In the genomic region with DNA sequence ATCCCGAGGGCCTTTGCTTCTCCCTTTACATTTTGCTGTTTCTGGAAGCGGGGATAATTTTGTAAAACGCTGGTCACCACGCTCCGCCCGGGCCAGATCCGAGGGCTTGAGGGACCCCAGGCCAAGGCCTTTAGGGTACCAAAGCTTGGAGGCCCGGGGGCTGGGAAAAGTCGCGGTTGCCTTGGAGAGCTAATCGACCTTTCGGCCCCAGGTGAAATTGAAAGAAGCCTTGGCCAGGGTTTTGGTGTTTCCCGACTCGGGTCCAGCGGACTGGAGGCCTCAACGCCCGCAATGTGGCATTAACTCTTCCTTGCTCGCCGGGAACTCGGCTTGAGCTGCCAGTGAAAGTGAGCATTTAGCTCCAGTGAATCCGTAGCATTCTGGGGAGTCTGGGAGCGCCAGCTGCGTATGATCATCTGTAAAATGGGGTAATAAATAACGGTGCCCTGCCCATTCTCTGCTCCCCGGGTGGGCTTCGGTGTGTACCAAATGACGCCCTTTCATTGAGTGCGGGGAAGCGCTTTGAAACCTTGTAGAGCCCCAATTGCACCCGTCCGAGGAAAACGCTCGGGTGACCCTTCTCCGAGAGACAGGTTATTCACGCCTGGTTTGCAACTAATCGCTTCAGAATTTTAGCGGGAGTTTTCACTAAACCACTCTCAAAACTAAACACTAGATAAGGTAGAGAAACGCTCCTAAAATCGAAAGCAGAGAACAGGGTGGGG, we compare ENCODE assay signal across 17 cellular contexts. TPM values are rescaled to one million over a fixed set of nuclear protein-coding genes. Genes with fewer than 3 reads are reported as not detected.
DNase-seq lines count a peak whose midpoint lies in the region; TF ChIP-seq lines count a peak whose summit lies in the region.
"Had no signal": no experiment of that assay in that cellular context is flagged by ENCODE, and none has a peak within 500 bp of the region (broad histone marks: within the 10 kb centered on the region; RNA-seq: fewer than 3 reads in every experiment).

No MANE protein-coding gene starts in this region.

- peaks cover 0 to 5% (median 0%) of the 10 kb centered on the region in 4 donors for H3K36me3 ChIP-seq in esophagus muscularis mucosa
- H3K36me3 ChIP-seq in sigmoid colon, result no peaks in the 10 kb centered on the region
- H3K36me3 ChIP-seq: brain microvascular endothelial cell, tibial artery had no signal

- peaks cover 85% of the 10 kb centered on the region for H3K27me3 Mint-ChIP-seq in T-helper 2 cell treated with Interferon-gamma antibody and Interleukin-4, amounts not matched to agents 5 μg/mL and 100 μg/mL, for 36 hours (ENCODE audit: low read depth)

- H3K4me3 Mint-ChIP-seq in T-helper 2 cell treated with Interferon-gamma antibody and Interleukin-4, amounts not matched to agents 5 μg/mL and 100 μg/mL, for 36 hours, result no peak overlapping the region

- DNase-seq in T-helper 2 cell treated with Interferon-gamma antibody and Interleukin-4, amounts not matched to agents 5 μg/mL and 100 μg/mL, for 36 hours (ENCODE audit: low spot score), result no peak
- DNase-seq in T-helper 2 cell (no peak), HuH-7.5 (ENCODE audit: low spot score) (peak; percentile 23), esophagus muscularis mucosa (ENCODE audit: extremely low spot score) (peak; percentile 74), sigmoid colon (peak; percentile 67), NCI-H2196 (lab: John Stamatoyannopoulos, UW; ENCODE audit: unreplicated experiment) (no peak), AML-193 (lab: John Stamatoyannopoulos, UW) (no peak), SHP77 (lab: John Stamatoyannopoulos, UW) (no peak)
- DNase-seq: brain microvascular endothelial cell; DMS 273 treated with DMSO at 0.1 percent for 48 hours; effector memory CD4-positive, alpha-beta T cell; left colon; natural killer cell; NCI-H2029; NCI-H82; tibial artery had no signal

- no peak for TF ChIP-seq CTCF in esophagus muscularis mucosa (IDR thresholded peaks at IDR 0.05)
- TF ChIP-seq CTCF in sigmoid colon (IDR thresholded peaks at IDR 0.05), result no peak

- no peak for TF ChIP-seq POLR2A in esophagus muscularis mucosa (IDR thresholded peaks at IDR 0.05; ENCODE audit: low read depth)
- no peak for TF ChIP-seq POLR2A in sigmoid colon (IDR thresholded peaks at IDR 0.05)

- TF ChIP-seq EP300 in esophagus muscularis mucosa (IDR thresholded peaks at IDR 0.05) (no peak), sigmoid colon (IDR thresholded peaks at IDR 0.05) (no peak)

- H3K4me1 ChIP-seq in esophagus muscularis mucosa (peaks cover 36 to 71% (median 58%) of the 10 kb centered on the region in 4 donors), sigmoid colon (peaks cover 0 to 56% (median 36%) of the 10 kb centered on the region in 4 donors)

- peaks cover under 1% of the 10 kb centered on the region for H3K36me3 Mint-ChIP-seq in T-helper 2 cell treated with Interferon-gamma antibody and Interleukin-4, amounts not matched to agents 5 μg/mL and 100 μg/mL, for 36 hours (ENCODE audit: low read depth)

- H3K27me3 ChIP-seq in esophagus muscularis mucosa (peaks cover 7 to 100% (median 91%) of the 10 kb centered on the region in 4 donors), sigmoid colon (peaks cover 0 to 64% (median 13%) of the 10 kb centered on the region in 3 donors)

- H3K27ac Mint-ChIP-seq in T-helper 2 cell treated with Interferon-gamma antibody and Interleukin-4, amounts not matched to agents 5 μg/mL and 100 μg/mL, for 36 hours, result peak overlapping the region; percentile 31
- H3K27ac Mint-ChIP-seq: natural killer cell had no signal

- peaks cover 0 to 7% (median 0%) of the 10 kb centered on the region in 4 donors for H3K9me3 ChIP-seq in esophagus muscularis mucosa
- no peaks in the 10 kb centered on the region for H3K9me3 ChIP-seq in sigmoid colon

- H3K4me1 Mint-ChIP-seq in T-helper 2 cell treated with Interferon-gamma antibody and Interleukin-4, amounts not matched to agents 5 μg/mL and 100 μg/mL, for 36 hours (ENCODE audit: low read depth), result peaks cover 15% of the 10 kb centered on the region

- WGBS in esophagus muscularis mucosa, result 21% methylated on average over 30 of the region's 39 CpGs
- WGBS in sigmoid colon, 2 donors, result 28 to 53% methylated on average over 39 of the region's 39 CpGs

- H3K27ac ChIP-seq in esophagus muscularis mucosa (replicated peaks in 1 of 4), result no peak overlapping the region
- peak overlapping the region in 3 of 4 donors; percentile 93 to 96 (median 94) for H3K27ac ChIP-seq in sigmoid colon
- H3K27ac ChIP-seq: brain microvascular endothelial cell, tibial artery had no signal

- peaks cover 7% of the 10 kb centered on the region for H3K9me3 Mint-ChIP-seq in T-helper 2 cell treated with Interferon-gamma antibody and Interleukin-4, amounts not matched to agents 5 μg/mL and 100 μg/mL, for 36 hours

- intact Hi-C loops in esophagus muscularis mucosa (cut with DNase I), result no loop called here
- intact Hi-C loops in sigmoid colon (cut with DNase I), result loop anchor here (10.0 kb wide), 1 partner anchor 465 kb away; no protein-coding TSS in a partner anchor

- H3K4me3 ChIP-seq in esophagus muscularis mucosa (peak overlapping the region in 1 of 4 donors; percentile 12), sigmoid colon (peak overlapping the region; percentile 3 to 77 (median 54))
- H3K4me3 ChIP-seq: tibial artery had no signal

RNA-seq across cellular contexts. Expression of gene NKX3-2, which starts 4.4 kb away (rescaled TPM):
- total RNA-seq in esophagus muscularis mucosa, result 1 to 10 TPM; 1.2 to 7.0 (median 4.7) TPM
- total RNA-seq in sigmoid colon, result 10 to 100 TPM; 20.3 to 28.2 (median 21.0) TPM
- polyA plus RNA-seq in sigmoid colon, result 1 to 10 TPM in 1 of 3 donors, under 1 TPM in 1, not detected in 1; 0.60 to 1.9 TPM
- total RNA-seq: glomerular endothelial cell, natural killer cell had no signal

RNA-seq across cellular contexts. Expression of gene RAB28, which starts 55.7 kb away (rescaled TPM):
- total RNA-seq in esophagus muscularis mucosa (10 to 100 TPM; 15.9 to 22.8 (median 18.3) TPM), sigmoid colon (10 to 100 TPM; 24.1 to 32.1 (median 28.7) TPM)
- polyA plus RNA-seq in sigmoid colon, result 10 to 100 TPM; 12.7 to 18.7 (median 16.8) TPM

Comparison
In these comparisons a context has a peak if more than half of its experiments do, and no peak if none do; other contexts are left out.
1. DNase-seq: peak in HuH-7.5 (single experiment), esophagus muscularis mucosa (single experiment) and sigmoid colon (single experiment); none in T-helper 2 cell treated with Interferon-gamma antibody and Interleukin-4, amounts not matched to agents 5 μg/mL and 100 μg/mL, for 36 hours (single experiment), T-helper 2 cell (0 of 5), NCI-H2196 (single experiment), AML-193 (0 of 2) and SHP77 (0 of 2).
2. H3K27ac ChIP-seq: peak in sigmoid colon (3 of 4); none in esophagus muscularis mucosa (0 of 4).